11 cellular contexts compared by ENCODE assay signal in the genomic region with DNA sequence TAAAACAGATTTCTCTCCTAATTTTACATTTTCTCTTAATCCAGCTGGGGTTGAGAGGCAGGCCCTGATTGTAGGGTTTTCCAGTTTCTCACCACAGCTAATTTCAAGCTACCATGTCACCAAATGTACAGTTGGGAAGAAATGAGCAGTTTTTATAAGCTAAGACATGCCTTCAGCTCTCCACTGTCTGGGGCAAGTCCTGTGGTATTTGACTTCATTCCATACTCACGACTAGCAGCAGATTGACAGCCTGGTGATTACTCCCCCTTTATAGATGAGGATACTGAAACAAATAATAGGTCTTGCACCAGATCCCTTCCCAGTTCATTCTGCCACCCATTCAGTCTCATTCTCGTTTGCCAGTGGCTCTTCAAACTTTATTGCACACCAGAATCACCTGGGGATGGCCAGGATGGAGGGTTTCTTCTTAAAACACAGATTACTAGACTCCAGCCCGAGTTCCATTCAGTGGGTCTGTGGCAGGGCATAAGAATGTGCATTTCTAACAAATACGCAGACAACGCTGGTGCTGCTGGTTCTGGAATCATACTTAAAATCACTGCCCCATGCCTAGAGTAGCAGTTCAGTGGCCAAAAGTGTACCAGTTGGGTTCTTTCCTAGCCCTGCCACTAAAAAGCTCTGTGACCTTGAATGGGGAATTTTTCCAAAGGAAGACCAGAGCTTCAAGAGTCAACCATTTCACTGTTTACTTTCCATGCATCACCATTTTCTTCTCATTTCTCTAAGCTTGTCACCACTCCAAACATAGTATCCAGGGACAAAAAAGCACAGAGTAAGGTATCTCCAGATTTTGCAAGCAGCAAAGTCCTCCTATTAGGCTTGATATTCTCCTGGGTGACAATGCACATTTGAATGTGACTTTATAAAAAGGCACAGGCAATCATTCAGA.
DNase-seq lines count a peak whose midpoint lies in the region; ATAC-seq and TF ChIP-seq lines count a peak whose summit lies in the region.
"Had no signal": no experiment of that assay in that cellular context is flagged by ENCODE, and none has a peak within 500 bp of the region (broad histone marks: within the 10 kb centered on the region; RNA-seq: fewer than 3 reads in every experiment).

No MANE protein-coding gene starts in this region.

- TF ChIP-seq CTCF in SK-N-SH (IDR thresholded peaks at IDR 0.05): no peak

- H4K8ac ChIP-seq in trophoblast cell (ENCODE audit: low read depth, low read length): peak overlapping the region; percentile 17

- peak overlapping the region; percentile 83 for H2BK12ac ChIP-seq in trophoblast cell (ENCODE audit: low read length)

- H3K36me3 ChIP-seq in SK-N-SH (replicated peaks in 1 of 2; ENCODE audit: control insufficient read depth in 1 of 2, insufficient read depth in 2 of 2, low read length in 1 of 2): peaks cover 0 to under 1% of the 10 kb centered on the region in 2 experiments
- peaks cover 0 to 2% of the 10 kb centered on the region in 2 experiments for H3K36me3 ChIP-seq in trophoblast cell (ENCODE audit: control insufficient read depth in 1 of 2, insufficient read depth in 2 of 2, low read length in 2 of 2)

- H3K79me2 ChIP-seq in SK-N-SH (ENCODE audit: insufficient read depth): no peaks in the 10 kb centered on the region
- H3K79me2 ChIP-seq in trophoblast cell (ENCODE audit: control insufficient read depth, insufficient read depth, low read length, poor library complexity): peaks cover 3% of the 10 kb centered on the region

- H3K23ac ChIP-seq in trophoblast cell (ENCODE audit: low read length): no peak overlapping the region

- peaks cover 8% of the 10 kb centered on the region for H3K4me1 Mint-ChIP-seq in activated naive CD4-positive, alpha-beta T cell treated with anti-CD3 and anti-CD28 coated beads for 36 hours (ENCODE audit: low read depth)

- H3K9me3 Mint-ChIP-seq in activated naive CD4-positive, alpha-beta T cell treated with anti-CD3 and anti-CD28 coated beads for 36 hours: no peaks in the 10 kb centered on the region

- POLR2A ChIA-PET in SK-N-SH (lab: Yijun Ruan, JAX): no interaction called here

- H2BK120ac ChIP-seq in trophoblast cell (ENCODE audit: insufficient read depth, low read length, poor library complexity): peak overlapping the region; percentile 94

- intact Hi-C loops in activated naive CD4-positive, alpha-beta T cell treated with anti-CD3 and anti-CD28 coated beads for 36 hours (cut with micrococcal nuclease): no loop called here

- no peak overlapping the region for H3K27ac Mint-ChIP-seq in activated naive CD4-positive, alpha-beta T cell treated with anti-CD3 and anti-CD28 coated beads for 36 hours

- H3K27me3 Mint-ChIP-seq in activated naive CD4-positive, alpha-beta T cell treated with anti-CD3 and anti-CD28 coated beads for 36 hours (ENCODE audit: low read depth): no peaks in the 10 kb centered on the region

- TF ChIP-seq RAD21 in SK-N-SH (IDR thresholded peaks at IDR 0.05; ENCODE audit: low read length): no peak

- H3K18ac ChIP-seq in trophoblast cell (ENCODE audit: low read length): peak overlapping the region; percentile 45

- H3K14ac ChIP-seq in trophoblast cell (ENCODE audit: low read length): peak overlapping the region; percentile 59

- no peaks in the 10 kb centered on the region for H4K20me1 ChIP-seq in SK-N-SH (ENCODE audit: insufficient read depth)

- H3K4me3 Mint-ChIP-seq in activated naive CD4-positive, alpha-beta T cell treated with anti-CD3 and anti-CD28 coated beads for 36 hours: no peak overlapping the region

- no peaks in the 10 kb centered on the region for H3K9me2 ChIP-seq in SK-N-SH

- no peak overlapping the region for H3K4ac ChIP-seq in trophoblast cell (ENCODE audit: low read depth, low read length)

- TF ChIP-seq EP300 in SK-N-SH (IDR thresholded peaks at IDR 0.05; ENCODE audit: borderline replicate concordance in 1 of 2, low read depth in 1 of 2, low read length in 1 of 2): no peak

- H3K4me3 ChIP-seq in SK-N-SH (ENCODE audit: low read depth in 2 of 2, low read length in 1 of 2): no peak overlapping the region
- no peak overlapping the region for H3K4me3 ChIP-seq in trophoblast cell (ENCODE audit: low read depth, low read length)

- H3K4me2 ChIP-seq in SK-N-SH: peak overlapping the region; percentile 57
- H3K4me2 ChIP-seq in trophoblast cell (ENCODE audit: low read length): peak overlapping the region; percentile 44

- H3F3A ChIP-seq in SK-N-SH (replicated peaks; ENCODE audit: insufficient read depth): peaks cover 58% of the 10 kb centered on the region

- H4K12ac ChIP-seq in trophoblast cell (ENCODE audit: low read depth, low read length): no peak overlapping the region

- peak overlapping the region; percentile 89 for H4K91ac ChIP-seq in trophoblast cell (ENCODE audit: low read depth, low read length)

- peaks cover 27% of the 10 kb centered on the region for H3K79me1 ChIP-seq in trophoblast cell (ENCODE audit: low read length)

- H3K9me3 ChIP-seq in SK-N-SH: no peaks in the 10 kb centered on the region
- no peaks in the 10 kb centered on the region for H3K9me3 ChIP-seq in trophoblast cell (ENCODE audit: insufficient read depth, low read depth, low read length)

- H2BK5ac ChIP-seq in trophoblast cell (ENCODE audit: low read depth, low read length, poor library complexity): peak overlapping the region; percentile 78

- no peak overlapping the region for H2AFZ ChIP-seq in SK-N-SH (ENCODE audit: low read depth)
- no peak overlapping the region for H2AFZ ChIP-seq in trophoblast cell (ENCODE audit: insufficient read depth, low read length, poor library complexity)

- no peaks in the 10 kb centered on the region for H3K27me3 ChIP-seq in SK-N-SH (ENCODE audit: insufficient read depth)
- H3K27me3 ChIP-seq in trophoblast cell (ENCODE audit: insufficient read depth, low read length): no peaks in the 10 kb centered on the region

- DNase-seq in DMS 273 (lab: John Stamatoyannopoulos, UW; ENCODE audit: unreplicated experiment): peak; percentile 56
- DNase-seq in SK-N-SH: no peak
- peak; percentile 80 for DNase-seq in fibroblast of peridontal ligament (ENCODE audit: extremely low read depth)
- peak; percentile 80 to 89 for DNase-seq in trophoblast cell
- no peak for DNase-seq in NCI-H2107 (lab: John Stamatoyannopoulos, UW)
- no peak for DNase-seq in activated naive CD4-positive, alpha-beta T cell treated with anti-CD3 and anti-CD28 coated beads for 36 hours
- DNase-seq: GDM1, hypothalamus, MV-4-11 had no signal

- no peaks in the 10 kb centered on the region for H3K36me3 Mint-ChIP-seq in activated naive CD4-positive, alpha-beta T cell treated with anti-CD3 and anti-CD28 coated beads for 36 hours (ENCODE audit: low read depth)

- peak overlapping the region; percentile 73 for H2AK5ac ChIP-seq in trophoblast cell (ENCODE audit: low read length)

- H3K27ac ChIP-seq in SK-N-SH (ENCODE audit: low read depth in 2 of 2, low read length in 1 of 2) (peak overlapping the region; percentile 85 to 99), trophoblast cell (ENCODE audit: low read depth, low read length) (peak overlapping the region; percentile 99)

- 67% methylated on average over 5 of the region's 5 CpGs for WGBS in SK-N-SH (ENCODE audit: low lambda C conversion rate)
- no CpG with 5 or more reads among the region's 5 CpGs for WGBS in trophoblast cell (ENCODE audit: extremely low coverage, insufficient coverage, insufficient read length)

- H3K9ac ChIP-seq in SK-N-SH (peak overlapping the region; percentile 79), trophoblast cell (ENCODE audit: low read length) (no peak overlapping the region)

- H3K4me1 ChIP-seq in SK-N-SH (ENCODE audit: control insufficient read depth in 1 of 2, insufficient read depth in 2 of 2, low read depth in 1 of 2, low read length in 1 of 2): peaks cover 16 to 39% of the 10 kb centered on the region in 2 experiments
- peaks cover 18 to 26% of the 10 kb centered on the region in 2 experiments for H3K4me1 ChIP-seq in trophoblast cell (ENCODE audit: control insufficient read depth in 1 of 2, insufficient read depth in 2 of 2, low read length in 2 of 2)

- ATAC-seq in GM21576 (IDR thresholded peaks at IDR 0.05; ENCODE audit: unreplicated experiment): no peak
- ATAC-seq in HG03159 (IDR thresholded peaks at IDR 0.05; ENCODE audit: unreplicated experiment): no peak

- CTCF ChIA-PET in SK-N-SH (lab: Yijun Ruan, JAX): interaction anchor here (1.0 to 2.3 kb wide), 4 partner anchors 13 to 120 kb away, joined by 3 to 8 read pairs (median 4); no protein-coding TSS in a partner anchor
- CTCF ChIA-PET in activated naive CD4-positive, alpha-beta T cell treated with anti-CD3 and anti-CD28 coated beads for 36 hours (lab: Charles Lee): interaction anchor here (1.2 to 1.5 kb wide), 2 partner anchors 49 to 120 kb away, joined by 3 read pairs; no protein-coding TSS in a partner anchor

TF ChIP-seq in SK-N-SH, 30 proteins besides CTCF, POLR2A, EP300 and RAD21:
- peak; percentile 4; the same call in 1 of the 2 replicates for TF ChIP-seq JUND (IDR thresholded peaks at IDR 0.05)
- no peak for TF ChIP-seq FOSL2 (IDR thresholded peaks at IDR 0.05; ENCODE audit: borderline replicate concordance, low read depth)
- no peak for TF ChIP-seq RCOR1 (IDR thresholded peaks at IDR 0.05; ENCODE audit: low read length)
- TF ChIP-seq YY1 (IDR thresholded peaks at IDR 0.05; ENCODE audit: low read depth): 0 out of 2 replicates have a peak, but pooled peaks have one; percentile 12
- TF ChIP-seq, protein P1, sequence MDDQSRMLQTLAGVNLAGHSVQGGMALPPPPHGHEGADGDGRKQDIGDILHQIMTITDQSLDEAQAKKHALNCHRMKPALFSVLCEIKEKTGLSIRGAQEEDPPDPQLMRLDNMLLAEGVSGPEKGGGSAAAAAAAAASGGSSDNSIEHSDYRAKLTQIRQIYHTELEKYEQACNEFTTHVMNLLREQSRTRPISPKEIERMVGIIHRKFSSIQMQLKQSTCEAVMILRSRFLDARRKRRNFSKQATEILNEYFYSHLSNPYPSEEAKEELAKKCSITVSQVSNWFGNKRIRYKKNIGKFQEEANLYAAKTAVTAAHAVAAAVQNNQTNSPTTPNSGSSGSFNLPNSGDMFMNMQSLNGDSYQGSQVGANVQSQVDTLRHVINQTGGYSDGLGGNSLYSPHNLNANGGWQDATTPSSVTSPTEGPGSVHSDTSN (IDR thresholded peaks at IDR 0.05): peak; percentile 78
TF ChIP-seq in SK-N-SH: peak in this region for 3.

Comparison
In these comparisons a context has a peak if more than half of its experiments do, and no peak if none do; other contexts are left out.
1. DNase-seq: peak in DMS 273 (single experiment), fibroblast of peridontal ligament (single experiment) and trophoblast cell (2 of 2); none in SK-N-SH (single experiment), NCI-H2107 (single experiment) and activated naive CD4-positive, alpha-beta T cell treated with anti-CD3 and anti-CD28 coated beads for 36 hours (single experiment).